1 cellular context compared by ENCODE assay signal in the genomic region with DNA sequence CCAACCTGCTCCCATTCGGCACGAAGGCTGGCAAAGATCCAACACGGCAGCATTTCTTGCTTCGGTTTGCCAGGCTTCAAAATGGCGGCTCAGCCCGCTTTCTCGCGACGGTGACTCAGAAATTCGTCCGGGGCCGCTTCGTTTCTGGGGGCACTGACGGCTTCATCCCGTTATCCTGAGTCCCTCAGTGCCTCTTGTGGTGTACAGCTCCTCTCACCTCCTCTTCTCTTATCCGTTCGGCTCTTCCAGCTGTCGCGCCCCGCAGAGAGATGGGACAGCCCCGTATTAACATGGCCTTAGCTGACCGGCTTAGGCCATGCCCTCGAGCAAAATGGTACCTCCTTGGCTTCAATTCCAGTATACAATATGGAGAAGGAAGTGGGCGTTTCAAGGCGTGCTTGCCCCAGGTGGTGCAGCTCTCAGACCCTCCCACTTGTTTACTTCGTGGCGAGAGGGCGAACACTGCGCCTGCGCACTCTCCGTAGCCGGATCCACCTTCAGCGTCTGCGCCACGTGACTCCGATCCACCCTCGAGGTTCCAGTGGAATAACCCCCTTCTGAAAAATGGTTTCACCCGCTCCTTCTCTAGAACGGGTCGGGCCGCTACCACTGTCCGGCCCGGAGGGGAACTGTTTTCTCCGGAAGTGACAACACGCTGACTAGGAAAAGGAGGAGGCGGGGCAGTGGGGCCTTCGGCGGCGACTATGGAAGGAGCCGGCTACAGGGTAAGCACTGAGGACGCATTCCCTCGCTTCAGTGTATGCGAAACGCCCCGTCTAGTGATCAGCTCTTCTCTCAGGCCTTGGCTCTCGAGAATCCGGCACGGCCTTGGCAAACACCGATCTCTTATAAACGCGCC.
TF ChIP-seq lines count a peak whose summit lies in the region.

A gene (minus strand): TSS at position 336 of the 859 bp plus-strand sequence. CDS start 4,060 bp downstream, outside the sequence.
A gene (plus strand): TSS at position 683 of the 859 bp plus-strand sequence. CDS start 22 bp downstream, at position 705.

TF ChIP-seq in HepG2, 621 proteins besides CTCF, POLR2A, EP300 and RAD21 (continued from another document and continues in another):
- TF ChIP-seq, protein P1, sequence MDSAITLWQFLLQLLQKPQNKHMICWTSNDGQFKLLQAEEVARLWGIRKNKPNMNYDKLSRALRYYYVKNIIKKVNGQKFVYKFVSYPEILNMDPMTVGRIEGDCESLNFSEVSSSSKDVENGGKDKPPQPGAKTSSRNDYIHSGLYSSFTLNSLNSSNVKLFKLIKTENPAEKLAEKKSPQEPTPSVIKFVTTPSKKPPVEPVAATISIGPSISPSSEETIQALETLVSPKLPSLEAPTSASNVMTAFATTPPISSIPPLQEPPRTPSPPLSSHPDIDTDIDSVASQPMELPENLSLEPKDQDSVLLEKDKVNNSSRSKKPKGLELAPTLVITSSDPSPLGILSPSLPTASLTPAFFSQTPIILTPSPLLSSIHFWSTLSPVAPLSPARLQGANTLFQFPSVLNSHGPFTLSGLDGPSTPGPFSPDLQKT (CRISPR knock-in tag; IDR thresholded peaks at IDR 0.05; ENCODE audit: borderline replicate concordance), result no peak
- TF ChIP-seq KAT2B (IDR thresholded peaks at IDR 0.05; ENCODE audit: borderline replicate concordance, low read depth, low read length) (no peak), ZBTB8A (CRISPR knock-in tag; IDR thresholded peaks at IDR 0.05; ENCODE audit: borderline replicate concordance, low read depth) (no peak), ZNF547 (CRISPR knock-in tag; IDR thresholded peaks at IDR 0.05) (peak; percentile 62; the same call in 1 of the 2 replicates), IKZF1 (IDR thresholded peaks at IDR 0.05) (no peak), MAFK (conservative IDR thresholded peaks at IDR 0.05 in 1 of 2, IDR thresholded peaks at IDR 0.05 in 1 of 2; ENCODE audit: low read length in 2 of 2) (no peak; a peak in 1 of 4 replicates), MXI1 (IDR thresholded peaks at IDR 0.05; ENCODE audit: borderline replicate concordance, low read depth, low read length) (peak; percentile 75; the same call in 1 of the 3 replicates), ZNF44 (CRISPR knock-in tag; IDR thresholded peaks at IDR 0.05) (no peak), ELF1 (CRISPR knock-in tag; IDR thresholded peaks at IDR 0.05) (peak; percentile 87), ZBTB20 (CRISPR knock-in tag; IDR thresholded peaks at IDR 0.05; ENCODE audit: borderline replicate concordance, low read depth) (0 out of 2 replicates have a peak, but pooled peaks have one; percentile 9), ZNF207 (IDR thresholded peaks at IDR 0.05; ENCODE audit: borderline replicate concordance) (no peak), RBM39 (IDR thresholded peaks at IDR 0.05; ENCODE audit: low read depth, low read length, poor library complexity, severe bottlenecking) (no peak), NRL (CRISPR knock-in tag; IDR thresholded peaks at IDR 0.05; ENCODE audit: borderline replicate concordance) (no peak), HNRNPK (IDR thresholded peaks at IDR 0.05; ENCODE audit: low read depth, low read length, poor library complexity, severe bottlenecking) (no peak), ZNF256 (CRISPR knock-in tag; conservative IDR thresholded peaks at IDR 0.05) (no peak), ZNF138 (CRISPR knock-in tag; IDR thresholded peaks at IDR 0.05; ENCODE audit: low read depth) (0 out of 2 replicates have a peak, but pooled peaks have one; percentile 76), YEATS2 (CRISPR knock-in tag; IDR thresholded peaks at IDR 0.05; ENCODE audit: borderline replicate concordance) (peak; percentile 82), SRY (CRISPR knock-in tag; IDR thresholded peaks at IDR 0.05) (no peak), BCL6 (CRISPR knock-in tag; IDR thresholded peaks at IDR 0.05) (peak; percentile 42; the same call in 1 of the 2 replicates), FOXC1 (CRISPR knock-in tag; IDR thresholded peaks at IDR 0.05; ENCODE audit: borderline replicate concordance) (peak; percentile 40; the same call in 1 of the 2 replicates), ZNF343 (CRISPR knock-in tag; IDR thresholded peaks at IDR 0.05) (peak; percentile 35; the same call in 1 of the 2 replicates), TRIM24 (CRISPR knock-in tag; IDR thresholded peaks at IDR 0.05) (no peak), RFX5 (IDR thresholded peaks at IDR 0.05; ENCODE audit: low read depth, low read length) (no peak; the same call in 1 of the 2 replicates), MBNL3 (CRISPR knock-in tag; conservative IDR thresholded peaks at IDR 0.05) (no peak), ZNF749 (CRISPR knock-in tag; IDR thresholded peaks at IDR 0.05; ENCODE audit: borderline replicate concordance) (no peak), SAP130 (CRISPR knock-in tag; IDR thresholded peaks at IDR 0.05; ENCODE audit: low read depth) (peak; percentile 81), EEA1 (CRISPR knock-in tag; IDR thresholded peaks at IDR 0.05; ENCODE audit: borderline replicate concordance) (no peak), GTF2F1 (IDR thresholded peaks at IDR 0.05; ENCODE audit: low read length) (0 out of 2 replicates have a peak, but pooled peaks have one; percentile 12), GABPA (IDR thresholded peaks at IDR 0.05; ENCODE audit: low read depth, low read length) (peak; percentile 64), GABPA (CRISPR knock-in tag; IDR thresholded peaks at IDR 0.05; ENCODE audit: low read depth) (peak; percentile 96), HNF4A (CRISPR knock-in tag; IDR thresholded peaks at IDR 0.05) (peak; percentile 1; the same call in 1 of the 2 replicates), ARNT (IDR thresholded peaks at IDR 0.05) (no peak), CREM (IDR thresholded peaks at IDR 0.05) (peak; percentile 95), CREM (CRISPR knock-in tag; IDR thresholded peaks at IDR 0.05) (peak; percentile 66; the same call in 1 of the 2 replicates)
- TF ChIP-seq, protein P2, sequence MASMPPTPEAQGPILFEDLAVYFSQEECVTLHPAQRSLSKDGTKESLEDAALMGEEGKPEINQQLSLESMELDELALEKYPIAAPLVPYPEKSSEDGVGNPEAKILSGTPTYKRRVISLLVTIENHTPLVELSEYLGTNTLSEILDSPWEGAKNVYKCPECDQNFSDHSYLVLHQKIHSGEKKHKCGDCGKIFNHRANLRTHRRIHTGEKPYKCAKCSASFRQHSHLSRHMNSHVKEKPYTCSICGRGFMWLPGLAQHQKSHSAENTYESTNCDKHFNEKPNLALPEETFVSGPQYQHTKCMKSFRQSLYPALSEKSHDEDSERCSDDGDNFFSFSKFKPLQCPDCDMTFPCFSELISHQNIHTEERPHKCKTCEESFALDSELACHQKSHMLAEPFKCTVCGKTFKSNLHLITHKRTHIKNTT (CRISPR knock-in tag; IDR thresholded peaks at IDR 0.05), result no peak
- TF ChIP-seq, protein P3, sequence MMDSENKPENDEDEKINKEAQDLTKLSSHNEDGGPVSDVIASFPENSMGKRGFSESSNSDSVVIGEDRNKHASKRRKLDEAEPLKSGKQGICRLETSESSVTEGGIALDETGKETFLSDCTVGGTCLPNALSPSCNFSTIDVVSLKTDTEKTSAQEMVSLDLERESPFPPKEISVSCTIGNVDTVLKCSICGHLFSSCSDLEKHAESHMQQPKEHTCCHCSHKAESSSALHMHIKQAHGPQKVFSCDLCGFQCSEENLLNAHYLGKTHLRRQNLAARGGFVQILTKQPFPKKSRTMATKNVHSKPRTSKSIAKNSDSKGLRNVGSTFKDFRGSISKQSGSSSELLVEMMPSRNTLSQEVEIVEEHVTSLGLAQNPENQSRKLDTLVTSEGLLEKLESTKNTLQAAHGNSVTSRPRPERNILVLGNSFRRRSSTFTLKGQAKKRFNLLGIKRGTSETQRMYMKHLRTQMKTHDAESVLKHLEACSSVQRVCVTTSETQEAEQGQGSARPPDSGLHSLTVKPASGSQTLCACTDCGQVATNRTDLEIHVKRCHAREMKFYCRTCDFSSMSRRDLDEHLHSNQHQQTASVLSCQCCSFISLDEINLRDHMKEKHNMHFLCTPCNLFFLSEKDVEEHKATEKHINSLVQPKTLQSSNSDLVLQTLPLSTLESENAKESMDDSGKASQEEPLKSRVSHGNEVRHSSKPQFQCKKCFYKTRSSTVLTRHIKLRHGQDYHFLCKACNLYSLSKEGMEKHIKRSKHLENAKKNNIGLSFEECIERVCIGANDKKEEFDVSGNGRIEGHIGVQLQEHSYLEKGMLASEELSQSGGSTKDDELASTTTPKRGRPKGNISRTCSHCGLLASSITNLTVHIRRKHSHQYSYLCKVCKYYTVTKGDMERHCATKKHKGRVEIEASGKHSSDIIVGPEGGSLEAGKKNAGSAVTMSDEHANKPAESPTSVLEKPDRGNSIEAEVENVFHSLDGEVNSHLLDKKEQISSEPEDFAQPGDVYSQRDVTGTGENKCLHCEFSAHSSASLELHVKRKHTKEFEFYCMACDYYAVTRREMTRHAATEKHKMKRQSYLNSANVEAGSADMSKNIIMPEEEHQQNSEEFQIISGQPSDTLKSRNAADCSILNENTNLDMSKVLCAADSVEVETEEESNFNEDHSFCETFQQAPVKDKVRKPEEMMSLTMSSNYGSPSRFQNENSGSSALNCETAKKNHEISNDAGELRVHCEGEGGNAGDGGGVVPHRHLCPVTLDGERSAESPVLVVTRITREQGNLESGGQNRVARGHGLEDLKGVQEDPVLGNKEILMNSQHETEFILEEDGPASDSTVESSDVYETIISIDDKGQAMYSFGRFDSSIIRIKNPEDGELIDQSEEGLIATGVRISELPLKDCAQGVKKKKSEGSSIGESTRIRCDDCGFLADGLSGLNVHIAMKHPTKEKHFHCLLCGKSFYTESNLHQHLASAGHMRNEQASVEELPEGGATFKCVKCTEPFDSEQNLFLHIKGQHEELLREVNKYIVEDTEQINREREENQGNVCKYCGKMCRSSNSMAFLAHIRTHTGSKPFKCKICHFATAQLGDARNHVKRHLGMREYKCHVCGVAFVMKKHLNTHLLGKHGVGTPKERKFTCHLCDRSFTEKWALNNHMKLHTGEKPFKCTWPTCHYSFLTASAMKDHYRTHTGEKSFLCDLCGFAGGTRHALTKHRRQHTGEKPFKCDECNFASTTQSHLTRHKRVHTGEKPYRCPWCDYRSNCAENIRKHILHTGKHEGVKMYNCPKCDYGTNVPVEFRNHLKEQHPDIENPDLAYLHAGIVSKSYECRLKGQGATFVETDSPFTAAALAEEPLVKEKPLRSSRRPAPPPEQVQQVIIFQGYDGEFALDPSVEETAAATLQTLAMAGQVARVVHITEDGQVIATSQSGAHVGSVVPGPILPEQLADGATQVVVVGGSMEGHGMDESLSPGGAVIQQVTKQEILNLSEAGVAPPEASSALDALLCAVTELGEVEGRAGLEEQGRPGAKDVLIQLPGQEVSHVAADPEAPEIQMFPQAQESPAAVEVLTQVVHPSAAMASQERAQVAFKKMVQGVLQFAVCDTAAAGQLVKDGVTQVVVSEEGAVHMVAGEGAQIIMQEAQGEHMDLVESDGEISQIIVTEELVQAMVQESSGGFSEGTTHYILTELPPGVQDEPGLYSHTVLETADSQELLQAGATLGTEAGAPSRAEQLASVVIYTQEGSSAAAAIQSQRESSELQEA (CRISPR knock-in tag; IDR thresholded peaks at IDR 0.05; ENCODE audit: not compliant biosample characterization), result no peak
- TF ChIP-seq, protein P4, sequence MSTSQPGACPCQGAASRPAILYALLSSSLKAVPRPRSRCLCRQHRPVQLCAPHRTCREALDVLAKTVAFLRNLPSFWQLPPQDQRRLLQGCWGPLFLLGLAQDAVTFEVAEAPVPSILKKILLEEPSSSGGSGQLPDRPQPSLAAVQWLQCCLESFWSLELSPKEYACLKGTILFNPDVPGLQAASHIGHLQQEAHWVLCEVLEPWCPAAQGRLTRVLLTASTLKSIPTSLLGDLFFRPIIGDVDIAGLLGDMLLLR (CRISPR knock-in tag; IDR thresholded peaks at IDR 0.05), result no peak
- TF ChIP-seq, protein P5, sequence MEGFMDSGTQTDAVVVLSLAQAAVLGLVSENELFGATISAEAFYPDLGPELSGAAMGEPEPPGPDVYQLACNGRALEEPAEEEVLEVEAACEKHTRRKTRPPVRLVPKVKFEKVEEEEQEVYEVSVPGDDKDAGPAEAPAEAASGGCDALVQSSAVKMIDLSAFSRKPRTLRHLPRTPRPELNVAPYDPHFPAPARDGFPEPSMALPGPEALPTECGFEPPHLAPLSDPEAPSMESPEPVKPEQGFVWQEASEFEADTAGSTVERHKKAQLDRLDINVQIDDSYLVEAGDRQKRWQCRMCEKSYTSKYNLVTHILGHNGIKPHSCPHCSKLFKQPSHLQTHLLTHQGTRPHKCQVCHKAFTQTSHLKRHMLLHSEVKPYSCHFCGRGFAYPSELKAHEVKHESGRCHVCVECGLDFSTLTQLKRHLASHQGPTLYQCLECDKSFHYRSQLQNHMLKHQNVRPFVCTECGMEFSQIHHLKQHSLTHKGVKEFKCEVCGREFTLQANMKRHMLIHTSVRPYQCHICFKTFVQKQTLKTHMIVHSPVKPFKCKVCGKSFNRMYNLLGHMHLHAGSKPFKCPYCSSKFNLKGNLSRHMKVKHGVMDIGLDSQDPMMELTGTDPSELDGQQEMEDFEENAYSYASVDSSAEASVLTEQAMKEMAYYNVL (CRISPR knock-in tag; IDR thresholded peaks at IDR 0.05; ENCODE audit: borderline replicate concordance), result peak; percentile 2; the same call in 1 of the 2 replicates
- TF ChIP-seq, protein P6, sequence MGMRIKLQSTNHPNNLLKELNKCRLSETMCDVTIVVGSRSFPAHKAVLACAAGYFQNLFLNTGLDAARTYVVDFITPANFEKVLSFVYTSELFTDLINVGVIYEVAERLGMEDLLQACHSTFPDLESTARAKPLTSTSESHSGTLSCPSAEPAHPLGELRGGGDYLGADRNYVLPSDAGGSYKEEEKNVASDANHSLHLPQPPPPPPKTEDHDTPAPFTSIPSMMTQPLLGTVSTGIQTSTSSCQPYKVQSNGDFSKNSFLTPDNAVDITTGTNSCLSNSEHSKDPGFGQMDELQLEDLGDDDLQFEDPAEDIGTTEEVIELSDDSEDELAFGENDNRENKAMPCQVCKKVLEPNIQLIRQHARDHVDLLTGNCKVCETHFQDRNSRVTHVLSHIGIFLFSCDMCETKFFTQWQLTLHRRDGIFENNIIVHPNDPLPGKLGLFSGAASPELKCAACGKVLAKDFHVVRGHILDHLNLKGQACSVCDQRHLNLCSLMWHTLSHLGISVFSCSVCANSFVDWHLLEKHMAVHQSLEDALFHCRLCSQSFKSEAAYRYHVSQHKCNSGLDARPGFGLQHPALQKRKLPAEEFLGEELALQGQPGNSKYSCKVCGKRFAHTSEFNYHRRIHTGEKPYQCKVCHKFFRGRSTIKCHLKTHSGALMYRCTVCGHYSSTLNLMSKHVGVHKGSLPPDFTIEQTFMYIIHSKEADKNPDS (CRISPR knock-in tag; IDR thresholded peaks at IDR 0.05), result no peak
- TF ChIP-seq, protein P7, sequence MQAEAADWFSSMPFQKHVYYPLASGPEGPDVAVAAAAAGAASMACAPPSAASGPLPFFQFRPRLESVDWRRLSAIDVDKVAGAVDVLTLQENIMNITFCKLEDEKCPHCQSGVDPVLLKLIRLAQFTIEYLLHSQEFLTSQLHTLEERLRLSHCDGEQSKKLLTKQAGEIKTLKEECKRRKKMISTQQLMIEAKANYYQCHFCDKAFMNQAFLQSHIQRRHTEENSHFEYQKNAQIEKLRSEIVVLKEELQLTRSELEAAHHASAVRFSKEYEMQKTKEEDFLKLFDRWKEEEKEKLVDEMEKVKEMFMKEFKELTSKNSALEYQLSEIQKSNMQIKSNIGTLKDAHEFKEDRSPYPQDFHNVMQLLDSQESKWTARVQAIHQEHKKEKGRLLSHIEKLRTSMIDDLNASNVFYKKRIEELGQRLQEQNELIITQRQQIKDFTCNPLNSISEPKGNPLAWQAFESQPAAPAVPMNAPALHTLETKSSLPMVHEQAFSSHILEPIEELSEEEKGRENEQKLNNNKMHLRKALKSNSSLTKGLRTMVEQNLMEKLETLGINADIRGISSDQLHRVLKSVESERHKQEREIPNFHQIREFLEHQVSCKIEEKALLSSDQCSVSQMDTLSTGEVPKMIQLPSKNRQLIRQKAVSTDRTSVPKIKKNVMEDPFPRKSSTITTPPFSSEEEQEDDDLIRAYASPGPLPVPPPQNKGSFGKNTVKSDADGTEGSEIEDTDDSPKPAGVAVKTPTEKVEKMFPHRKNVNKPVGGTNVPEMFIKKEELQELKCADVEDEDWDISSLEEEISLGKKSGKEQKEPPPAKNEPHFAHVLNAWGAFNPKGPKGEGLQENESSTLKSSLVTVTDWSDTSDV (CRISPR knock-in tag; IDR thresholded peaks at IDR 0.05), result 0 out of 2 replicates have a peak, but pooled peaks have one; percentile 23
